8 cellular contexts compared by ENCODE assay signal in the genomic region with DNA sequence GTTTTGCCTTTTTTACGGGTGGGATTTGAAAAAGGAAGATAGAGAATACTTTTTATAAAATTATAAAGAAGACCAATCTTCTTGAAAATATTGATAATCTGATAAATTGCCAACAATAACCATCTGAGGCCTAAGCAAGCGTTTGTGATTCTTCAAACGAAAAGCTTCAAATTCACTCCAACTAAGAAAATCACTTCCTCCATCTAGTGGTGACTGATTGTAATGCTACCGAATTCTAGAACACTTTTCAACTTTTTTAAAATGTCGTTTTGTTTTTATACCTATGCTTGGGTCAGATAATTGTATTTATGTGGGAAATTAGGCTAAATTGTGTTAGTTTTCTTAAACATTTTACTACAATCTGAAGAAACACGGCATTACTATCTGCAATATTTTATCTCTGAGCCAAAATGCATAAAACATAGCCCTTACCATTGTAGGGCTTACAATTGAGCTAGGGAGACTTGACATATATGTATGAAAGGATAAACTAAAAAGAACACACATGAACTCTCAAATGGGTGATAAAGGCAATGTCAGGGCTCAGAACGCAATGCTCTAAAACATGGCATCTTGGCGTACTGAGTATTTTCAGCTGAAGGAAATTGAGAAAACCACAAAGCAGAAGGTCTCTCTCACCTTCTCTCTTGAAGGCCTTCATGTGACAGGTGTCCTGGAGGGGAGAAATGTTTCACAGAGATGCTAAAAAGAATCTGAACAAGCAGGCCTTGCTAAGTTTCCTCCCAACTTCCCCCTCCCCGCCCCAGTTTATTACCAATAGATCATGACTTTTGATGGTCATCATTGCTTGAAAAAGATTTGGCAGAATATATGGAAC. TPM values are rescaled to one million over a fixed set of nuclear protein-coding genes. Genes with fewer than 3 reads are reported as not detected.
DNase-seq lines count a peak whose midpoint lies in the region; ATAC-seq and TF ChIP-seq lines count a peak whose summit lies in the region.

No MANE protein-coding gene starts in this region.

- H3K4me3 ChIP-seq in CD8-positive, alpha-beta memory T cell (ENCODE audit: low read length): no peak overlapping the region
- no peak overlapping the region for H3K4me3 ChIP-seq in OCI-LY1 (ENCODE audit: low read depth, low read length, poor library complexity, severe bottlenecking)
- no peak overlapping the region for H3K4me3 ChIP-seq in naive thymus-derived CD4-positive, alpha-beta T cell (ENCODE audit: low read length)

- peak overlapping the region in 4 of 7 donors; percentile 1 to 37 (median 4) for H3K4me3 Mint-ChIP-seq in CD8-positive, alpha-beta memory T cell
- H3K4me3 Mint-ChIP-seq in naive thymus-derived CD4-positive, alpha-beta T cell: peak overlapping the region in 7 of 10 donors; percentile 2 to 59 (median 26)
- no peak overlapping the region for H3K4me3 Mint-ChIP-seq in activated CD4-positive, alpha-beta T cell treated with anti-CD3 and anti-CD28 coated beads, Interleukin-2, amount 10 ng/mL, durations not matched to agents 24 days and 14 days

- H3K27ac Mint-ChIP-seq in CD8-positive, alpha-beta memory T cell: peak overlapping the region in 4 of 8 donors; percentile 2 to 64 (median 32)
- peak overlapping the region in 7 of 9 donors; percentile 6 to 78 (median 43) for H3K27ac Mint-ChIP-seq in naive thymus-derived CD4-positive, alpha-beta T cell
- H3K27ac Mint-ChIP-seq in activated CD4-positive, alpha-beta T cell treated with anti-CD3 and anti-CD28 coated beads, Interleukin-2, amount 10 ng/mL, durations not matched to agents 24 days and 14 days: no peak overlapping the region

- no peaks in the 10 kb centered on the region for H3K27me3 ChIP-seq in CD8-positive, alpha-beta memory T cell (ENCODE audit: insufficient read depth, low read length, poor library complexity, severe bottlenecking)
- H3K27me3 ChIP-seq in OCI-LY1 (ENCODE audit: insufficient read depth, low read length): no peaks in the 10 kb centered on the region
- H3K27me3 ChIP-seq in naive thymus-derived CD4-positive, alpha-beta T cell (ENCODE audit: control insufficient read depth in 2 of 2, insufficient read depth in 2 of 2, low read length in 2 of 2): no peaks in the 10 kb centered on the region

- no peaks in the 10 kb centered on the region for H3K27me3 Mint-ChIP-seq in CD8-positive, alpha-beta memory T cell
- H3K27me3 Mint-ChIP-seq in naive thymus-derived CD4-positive, alpha-beta T cell: no peaks in the 10 kb centered on the region
- no peaks in the 10 kb centered on the region for H3K27me3 Mint-ChIP-seq in activated CD4-positive, alpha-beta T cell treated with anti-CD3 and anti-CD28 coated beads, Interleukin-2, amount 10 ng/mL, durations not matched to agents 24 days and 14 days

- no peaks in the 10 kb centered on the region for H3K9me3 ChIP-seq in CD8-positive, alpha-beta memory T cell (ENCODE audit: low read length)
- H3K9me3 ChIP-seq in OCI-LY1 (ENCODE audit: low read length): no peaks in the 10 kb centered on the region
- no peaks in the 10 kb centered on the region for H3K9me3 ChIP-seq in naive thymus-derived CD4-positive, alpha-beta T cell (ENCODE audit: control insufficient read depth in 2 of 3, low read length in 3 of 3)

- peaks cover 6% of the 10 kb centered on the region for H3K4me1 ChIP-seq in CD8-positive, alpha-beta memory T cell (ENCODE audit: insufficient read depth, low read length)
- H3K4me1 ChIP-seq in OCI-LY1 (ENCODE audit: insufficient read depth, low read length, severe bottlenecking): no peaks in the 10 kb centered on the region
- peaks cover 4 to 7% of the 10 kb centered on the region in 2 donors for H3K4me1 ChIP-seq in naive thymus-derived CD4-positive, alpha-beta T cell (ENCODE audit: control insufficient read depth in 2 of 2, insufficient read depth in 2 of 2, low read length in 2 of 2)

- peak in 2 of 5 donors; percentile 6 to 25 for DNase-seq in CD8-positive, alpha-beta memory T cell
- DNase-seq in HS-27A (ENCODE audit: low read depth): peak; percentile 20
- DNase-seq in dedifferentiated amniotic fluid mesenchymal stem cell (ENCODE audit: extremely low spot score): peak; percentile 65
- DNase-seq in naive thymus-derived CD4-positive, alpha-beta T cell: peak in 6 of 9 donors; percentile 4 to 55 (median 36)
- DNase-seq in stimulated activated CD4-positive, alpha-beta T cell treated with anti-CD3 and anti-CD28 coated beads, Interleukin-15, amount 100 ng/mL, for 24 hours: no peak
- DNase-seq in activated CD4-positive, alpha-beta T cell treated with anti-CD3 and anti-CD28 coated beads, Interleukin-2, amount 10 ng/mL, durations not matched to agents 24 days and 14 days: no peak

- H3K36me3 ChIP-seq in CD8-positive, alpha-beta memory T cell (ENCODE audit: insufficient read depth, low read length): no peaks in the 10 kb centered on the region
- no peaks in the 10 kb centered on the region for H3K36me3 ChIP-seq in OCI-LY1 (ENCODE audit: insufficient read depth, low read length)
- no peaks in the 10 kb centered on the region for H3K36me3 ChIP-seq in naive thymus-derived CD4-positive, alpha-beta T cell (ENCODE audit: control insufficient read depth in 2 of 3, insufficient read depth in 3 of 3, low read length in 3 of 3)

- H3K4me1 Mint-ChIP-seq in CD8-positive, alpha-beta memory T cell: peaks cover 12 to 15% (median 12%) of the 10 kb centered on the region in 3 donors
- H3K4me1 Mint-ChIP-seq in naive thymus-derived CD4-positive, alpha-beta T cell: peaks cover 2 to 17% (median 11%) of the 10 kb centered on the region in 7 donors
- peaks cover 8% of the 10 kb centered on the region for H3K4me1 Mint-ChIP-seq in activated CD4-positive, alpha-beta T cell treated with anti-CD3 and anti-CD28 coated beads, Interleukin-2, amount 10 ng/mL, durations not matched to agents 24 days and 14 days

- ATAC-seq in GM18870 (IDR thresholded peaks at IDR 0.05; ENCODE audit: unreplicated experiment): peak; percentile 64
- ATAC-seq in naive thymus-derived CD4-positive, alpha-beta T cell: peak; percentile 70

- H4K20me1 ChIP-seq in OCI-LY1 (ENCODE audit: insufficient read depth, low read length): no peaks in the 10 kb centered on the region

- H3K4me2 ChIP-seq in OCI-LY1 (ENCODE audit: low read length): no peak overlapping the region

- no peak overlapping the region for H3K27ac ChIP-seq in CD8-positive, alpha-beta memory T cell (ENCODE audit: low read depth, low read length)
- H3K27ac ChIP-seq in OCI-LY1 (ENCODE audit: low read depth, low read length, poor library complexity, severe bottlenecking): no peak overlapping the region
- H3K27ac ChIP-seq in naive thymus-derived CD4-positive, alpha-beta T cell (ENCODE audit: low read depth, low read length): no peak overlapping the region

- CTCF ChIA-PET in CD8-positive, alpha-beta memory T cell (lab: Charles Lee): interaction anchor here (0.8 to 1.2 kb wide), 2 partner anchors 10 to 149 kb away, joined by 3 read pairs; no protein-coding TSS in a partner anchor
- CTCF ChIA-PET in naive thymus-derived CD4-positive, alpha-beta T cell (lab: Charles Lee): interaction anchor here (0.6 to 1.9 kb wide), 5 partner anchors 9 to 981 kb away, joined by 3 to 5 read pairs (median 4); no protein-coding TSS in a partner anchor

- no peaks in the 10 kb centered on the region for H3K36me3 Mint-ChIP-seq in CD8-positive, alpha-beta memory T cell
- H3K36me3 Mint-ChIP-seq in naive thymus-derived CD4-positive, alpha-beta T cell: no peaks in the 10 kb centered on the region
- no peaks in the 10 kb centered on the region for H3K36me3 Mint-ChIP-seq in activated CD4-positive, alpha-beta T cell treated with anti-CD3 and anti-CD28 coated beads, Interleukin-2, amount 10 ng/mL, durations not matched to agents 24 days and 14 days (ENCODE audit: low read depth)

- H3K9ac ChIP-seq in OCI-LY1 (ENCODE audit: low read length): no peak overlapping the region

- H3K9me3 Mint-ChIP-seq in CD8-positive, alpha-beta memory T cell: no peaks in the 10 kb centered on the region
- H3K9me3 Mint-ChIP-seq in naive thymus-derived CD4-positive, alpha-beta T cell: no peaks in the 10 kb centered on the region
- H3K9me3 Mint-ChIP-seq in activated CD4-positive, alpha-beta T cell treated with anti-CD3 and anti-CD28 coated beads, Interleukin-2, amount 10 ng/mL, durations not matched to agents 24 days and 14 days: no peaks in the 10 kb centered on the region

- no peaks in the 10 kb centered on the region for H3F3A ChIP-seq in OCI-LY1 (ENCODE audit: insufficient read depth, low read length)

- TF ChIP-seq CTCF in OCI-LY1 (IDR thresholded peaks at IDR 0.05; ENCODE audit: low read length): peak; percentile 75

- intact Hi-C loops in naive thymus-derived CD4-positive, alpha-beta T cell (cut with micrococcal nuclease): loop anchor here (1.0 to 10.0 kb wide), 5 partner anchors 37 to 1770 kb away; a partner anchor contains a TSS
- intact Hi-C loops in activated CD4-positive, alpha-beta T cell treated with anti-CD3 and anti-CD28 coated beads, Interleukin-2, amount 10 ng/mL, durations not matched to agents 24 days and 14 days (cut with micrococcal nuclease): no loop called here

- no peaks in the 10 kb centered on the region for H3K9me2 ChIP-seq in OCI-LY1 (ENCODE audit: low read depth, low read length)

- H2AFZ ChIP-seq in OCI-LY1 (ENCODE audit: low read length): no peak overlapping the region

- no peaks in the 10 kb centered on the region for H3K79me2 ChIP-seq in OCI-LY1 (ENCODE audit: insufficient read depth, low read length)

- POLR2A ChIA-PET in CD8-positive, alpha-beta memory T cell (lab: Charles Lee): no interaction called here
- POLR2A ChIA-PET in naive thymus-derived CD4-positive, alpha-beta T cell (lab: Charles Lee): no interaction called here

RNA-seq across cellular contexts. Expression of a gene that starts 36.8 kb away (rescaled TPM):
- 10 to 100 TPM; 17.3 to 19.1 TPM for total RNA-seq in CD8-positive, alpha-beta memory T cell
- polyA plus RNA-seq in CD8-positive, alpha-beta memory T cell: 18.2 TPM
- total RNA-seq in naive thymus-derived CD4-positive, alpha-beta T cell: 10 to 100 TPM; 25.0 to 29.7 (median 28.6) TPM
- polyA plus RNA-seq in naive thymus-derived CD4-positive, alpha-beta T cell: 10 to 100 TPM; 12.6 to 18.9 TPM
- 22.4 and 23.8 TPM in 2 replicates for total RNA-seq in activated CD4-positive, alpha-beta T cell treated with anti-CD3 and anti-CD28 coated beads, Interleukin-2, amount 10 ng/mL, durations not matched to agents 24 days and 14 days

Comparison
In these comparisons a context has a peak if more than half of its experiments do, and no peak if none do; other contexts are left out.
1. DNase-seq: peak in HS-27A (single experiment), dedifferentiated amniotic fluid mesenchymal stem cell (single experiment) and naive thymus-derived CD4-positive, alpha-beta T cell (6 of 9); none in stimulated activated CD4-positive, alpha-beta T cell treated with anti-CD3 and anti-CD28 coated beads, Interleukin-15, amount 100 ng/mL, for 24 hours (single experiment) and activated CD4-positive, alpha-beta T cell treated with anti-CD3 and anti-CD28 coated beads, Interleukin-2, amount 10 ng/mL, durations not matched to agents 24 days and 14 days (single experiment).